In the genomic region with DNA sequence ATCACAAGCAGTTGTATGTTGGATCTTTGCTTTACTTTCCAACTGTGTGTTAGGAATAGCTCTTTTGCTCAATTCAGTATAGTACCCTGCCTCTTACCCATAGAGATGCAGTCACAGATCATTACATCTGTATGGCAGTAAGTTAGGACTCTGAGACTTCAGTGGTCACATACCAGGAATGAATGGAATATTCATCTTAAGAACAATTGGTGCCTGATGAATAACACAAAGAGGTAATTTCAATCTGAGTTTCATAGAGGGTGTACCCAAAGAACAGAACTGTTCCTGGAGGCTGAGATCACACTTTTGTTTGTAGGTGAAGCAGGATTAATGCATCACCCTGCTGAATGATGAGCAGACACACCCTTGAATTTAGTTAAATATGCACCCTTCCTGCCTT, we compare ENCODE assay signal across 16 cellular contexts.
"Had no signal": no experiment of that assay in that cellular context is flagged by ENCODE, and none has a peak within 500 bp of the region (broad histone marks: within the 10 kb centered on the region; RNA-seq: fewer than 3 reads in every experiment).

No MANE protein-coding gene starts in this region.

- H3K4me1 ChIP-seq: lower lobe of right lung, thyroid gland, uterus had no signal

- ATAC-seq: lower lobe of right lung had no signal

- DNase-seq: activated CD4-positive, alpha-beta T cell treated with anti-CD3 and anti-CD28 coated beads, Interleukin-2, amount 50 U/mL, for 1 hour; activated CD4-positive, CD25-positive, alpha-beta regulatory T cell; activated gamma-delta T cell; activated T-cell treated with anti-CD3 and anti-CD28 coated beads, Interleukin-2, amount 50 U/mL, for 48 hours; hippocampal formation; lower lobe of right lung; midbrain; naive B cell; small intestine; T-helper 2 cell; thyroid gland; uterus had no signal

- H3K4me3 ChIP-seq: lower lobe of right lung, thyroid gland, uterus had no signal

- FAIRE-seq: colon, endothelial cell of umbilical vein, small intestine, TTC549 had no signal

- H3K36me3 ChIP-seq: lower lobe of right lung, neutrophil, thyroid gland, uterus had no signal

- H3K9me3 ChIP-seq: lower lobe of right lung, neutrophil, thyroid gland, uterus had no signal

- H3K27ac ChIP-seq: lower lobe of right lung, neutrophil, thyroid gland, uterus had no signal

- H3K27me3 ChIP-seq: thyroid gland, uterus had no signal
